Comparison of ENCODE assay signal across 11 cellular contexts in the genomic region with DNA sequence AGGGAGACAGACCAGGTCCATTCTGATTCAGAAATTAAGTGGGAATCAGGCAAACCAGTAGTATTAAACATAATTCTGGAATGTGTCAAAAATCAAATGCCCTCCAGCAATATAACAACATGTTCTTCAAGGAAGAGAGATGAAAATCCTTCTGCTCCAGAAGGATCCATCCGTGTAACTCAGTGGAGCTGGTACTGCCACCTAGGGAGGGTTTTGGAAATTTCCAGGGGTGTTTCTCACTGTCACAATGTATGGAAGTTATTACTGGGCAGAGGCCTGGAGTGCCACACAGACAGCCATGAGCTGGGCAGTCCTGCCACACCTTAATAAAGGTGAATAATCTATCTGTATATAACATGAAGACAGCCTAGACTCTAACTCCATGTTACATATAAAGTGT.
DNase-seq lines count a peak whose midpoint lies in the region; ATAC-seq and TF ChIP-seq lines count a peak whose summit lies in the region.
"Had no signal": no experiment of that assay in that cellular context is flagged by ENCODE, and none has a peak within 500 bp of the region (broad histone marks: within the 10 kb centered on the region; RNA-seq: fewer than 3 reads in every experiment).

No MANE protein-coding gene starts in this region.

- no peaks in the 10 kb centered on the region for H3K27me3 Mint-ChIP-seq in chondrocyte (ENCODE audit: low read depth)
- no peaks in the 10 kb centered on the region for H3K27me3 Mint-ChIP-seq in CD8-positive, alpha-beta T cell (ENCODE audit: low read depth)
- H3K27me3 Mint-ChIP-seq: activated T-cell treated with anti-CD3 and anti-CD28 coated beads, Interleukin-2, amount 50 U/mL, for 24 hours had no signal

- DNase-seq in EL (peak; percentile 81), MG63 (peak; percentile 21), chondrocyte (ENCODE audit: low spot score) (no peak), midbrain (lab: John Stamatoyannopoulos, UW) (peak; percentile 22), NOMO-1 treated with DMSO at 0.1 percent for 48 hours (lab: John Stamatoyannopoulos, UW; ENCODE audit: unreplicated experiment) (no peak), middle frontal gyrus (ENCODE audit: extremely low spot score, low spot score) (no peak), NCI-H2227 (lab: John Stamatoyannopoulos, UW; ENCODE audit: unreplicated experiment) (no peak)
- DNase-seq in CD8-positive, alpha-beta T cell = no peak
- DNase-seq: activated T-cell treated with anti-CD3 and anti-CD28 coated beads, Interleukin-2, amount 50 U/mL, for 24 hours; RPMI8226; testis had no signal

- no peaks in the 10 kb centered on the region for H3K9me3 ChIP-seq in MG63
- no peaks in the 10 kb centered on the region for H3K9me3 ChIP-seq in CD8-positive, alpha-beta T cell (ENCODE audit: low read length)
- H3K9me3 ChIP-seq: testis had no signal

- TF ChIP-seq CTCF in chondrocyte (IDR thresholded peaks at IDR 0.05) = peak; percentile 82
- TF ChIP-seq CTCF in CD8-positive, alpha-beta T cell (IDR thresholded peaks at IDR 0.05) = no peak

- no peaks in the 10 kb centered on the region for H3K36me3 Mint-ChIP-seq in chondrocyte (ENCODE audit: low read depth)
- H3K36me3 Mint-ChIP-seq in CD8-positive, alpha-beta T cell = no peaks in the 10 kb centered on the region

- no peak overlapping the region for H3K4me3 ChIP-seq in MG63
- no peak overlapping the region for H3K4me3 ChIP-seq in CD8-positive, alpha-beta T cell (ENCODE audit: low read depth, low read length)
- H3K4me3 ChIP-seq: testis had no signal

- H3K27me3 ChIP-seq in MG63 = no peaks in the 10 kb centered on the region
- H3K27me3 ChIP-seq in CD8-positive, alpha-beta T cell (ENCODE audit: insufficient read depth, low read length) = no peaks in the 10 kb centered on the region
- H3K27me3 ChIP-seq: testis had no signal

- H3K27ac Mint-ChIP-seq in chondrocyte (ENCODE audit: unreplicated experiment) = no peak overlapping the region
- H3K27ac Mint-ChIP-seq in CD8-positive, alpha-beta T cell = no peak overlapping the region
- H3K27ac Mint-ChIP-seq: activated T-cell treated with anti-CD3 and anti-CD28 coated beads, Interleukin-2, amount 50 U/mL, for 24 hours had no signal

- POLR2A ChIA-PET in CD8-positive, alpha-beta T cell (lab: Charles Lee) = no interaction called here

- CTCF ChIA-PET in CD8-positive, alpha-beta T cell (lab: Charles Lee) = no interaction called here

- no peaks in the 10 kb centered on the region for H3K9me3 Mint-ChIP-seq in chondrocyte (ENCODE audit: low read depth)
- H3K9me3 Mint-ChIP-seq in CD8-positive, alpha-beta T cell = no peaks in the 10 kb centered on the region
- H3K9me3 Mint-ChIP-seq: activated T-cell treated with anti-CD3 and anti-CD28 coated beads, Interleukin-2, amount 50 U/mL, for 24 hours had no signal

- intact Hi-C loops in CD8-positive, alpha-beta T cell (cut with DNase I, micrococcal nuclease) = no loop called here

- no peak overlapping the region for H3K27ac ChIP-seq in CD8-positive, alpha-beta T cell (ENCODE audit: low read depth, low read length)
- H3K27ac ChIP-seq: testis had no signal

- ATAC-seq in CD8-positive, alpha-beta T cell = no peak

- H3K36me3 ChIP-seq in MG63 = no peaks in the 10 kb centered on the region
- no peaks in the 10 kb centered on the region for H3K36me3 ChIP-seq in CD8-positive, alpha-beta T cell (ENCODE audit: insufficient read depth, low read length)

- H3K4me1 Mint-ChIP-seq in chondrocyte (ENCODE audit: low read depth) = peaks cover 21% of the 10 kb centered on the region
- no peaks in the 10 kb centered on the region for H3K4me1 Mint-ChIP-seq in CD8-positive, alpha-beta T cell (ENCODE audit: low read depth)

- H3K4me1 ChIP-seq in CD8-positive, alpha-beta T cell (ENCODE audit: insufficient read depth, low read length) = no peaks in the 10 kb centered on the region

- H3K4me3 Mint-ChIP-seq in chondrocyte (ENCODE audit: unreplicated experiment) = no peak overlapping the region
- H3K4me3 Mint-ChIP-seq in CD8-positive, alpha-beta T cell = no peak overlapping the region
- H3K4me3 Mint-ChIP-seq: activated T-cell treated with anti-CD3 and anti-CD28 coated beads, Interleukin-2, amount 50 U/mL, for 24 hours had no signal

Comparison
In these comparisons a context has a peak if more than half of its experiments do, and no peak if none do; other contexts are left out.
1. DNase-seq: peak in EL (single experiment), MG63 (single experiment) and midbrain (single experiment); none in chondrocyte (single experiment), NOMO-1 treated with DMSO at 0.1 percent for 48 hours (single experiment), middle frontal gyrus (single experiment), NCI-H2227 (single experiment) and CD8-positive, alpha-beta T cell (0 of 7).